In genomic region chr9:6955251-6955921, GRCh38 we compare ENCODE assay signal across 8 cellular contexts.
DNase-seq lines count a peak whose midpoint lies in the region; ATAC-seq, FAIRE-seq and TF ChIP-seq lines count a peak whose summit lies in the region.

No MANE protein-coding gene starts in this region.

- RAD21 ChIA-PET in GM12878 (lab: Charles Lee; ENCODE audit: unreplicated experiment), result no interaction called here

- intact Hi-C loops in Right ventricle myocardium superior (cut with DNase I) (no loop called here), Right ventricle myocardium inferior (cut with DNase I) (no loop called here), GM12878 (cut with micrococcal nuclease; ENCODE audit: unreplicated experiment) (no loop called here)
- intact Hi-C loops in activated T-helper 1 cell treated with anti-CD3 and anti-CD28 coated beads, Interleukin-12 subunit alpha, Interleukin-12 subunit beta, Interleukin-2, Interleukin-4 antibody, amounts not matched to agents 30 ng/mL and 10 ng/mL and 1 ng/mL, durations not matched to agents 14 hours and 24 hours and 36 hours (cut with micrococcal nuclease), result no loop called here

- POLR2A ChIA-PET in GM12878 (lab: Charles Lee), result no interaction called here

- no peaks in the 10 kb centered on the region for H4K20me1 ChIP-seq in GM12878 (ENCODE audit: control insufficient read depth, insufficient read depth)

- no TSS peak for BruUV-seq in GM12878 (replicated peaks; lab: Mats Ljungman, UMichigan)

- no peak overlapping the region for H3K4me3 Mint-ChIP-seq in activated T-helper 1 cell treated with anti-CD3 and anti-CD28 coated beads, Interleukin-12 subunit alpha, Interleukin-12 subunit beta, Interleukin-2, Interleukin-4 antibody, amounts not matched to agents 30 ng/mL and 10 ng/mL and 1 ng/mL, durations not matched to agents 14 hours and 24 hours and 36 hours

- TF ChIP-seq EP300 in GM12878 (IDR thresholded peaks at IDR 0.05; ENCODE audit: borderline replicate concordance in 1 of 2, control insufficient read depth in 1 of 2, low read depth in 2 of 2, low read length in 2 of 2), result no peak

- H3K4me1 Mint-ChIP-seq in activated T-helper 1 cell treated with anti-CD3 and anti-CD28 coated beads, Interleukin-12 subunit alpha, Interleukin-12 subunit beta, Interleukin-2, Interleukin-4 antibody, amounts not matched to agents 30 ng/mL and 10 ng/mL and 1 ng/mL, durations not matched to agents 14 hours and 24 hours and 36 hours (ENCODE audit: low read depth), result no peaks in the 10 kb centered on the region

- DNase-seq in Right ventricle myocardium superior, result no peak
- no peak for DNase-seq in Right ventricle myocardium inferior (ENCODE audit: missing footprints)
- DNase-seq in GM12878 (ENCODE audit: low read depth, low spot score), result no peak
- peak; percentile 33 for DNase-seq in occipital lobe (lab: John Stamatoyannopoulos, UW)
- no peak for DNase-seq in NK-92 (lab: John Stamatoyannopoulos, UW; ENCODE audit: unreplicated experiment)
- DNase-seq in activated T-helper 1 cell treated with anti-CD3 and anti-CD28 coated beads, Interleukin-12 subunit alpha, Interleukin-12 subunit beta, Interleukin-2, Interleukin-4 antibody, amounts not matched to agents 30 ng/mL and 10 ng/mL and 1 ng/mL, durations not matched to agents 14 hours and 24 hours and 36 hours (ENCODE audit: low spot score), result no peak
- no peak for DNase-seq in NCI-H2029 treated with DMSO at 0.1 percent for 48 hours (lab: John Stamatoyannopoulos, UW)

- peak; percentile 96 for FAIRE-seq in GM12878 (lab: Jason Lieb, UNC)

- 0 out of 4 replicates have a peak, but pooled peaks cover 0 to 2% of the 10 kb centered on the region in 2 experiments for H3K36me3 ChIP-seq in GM12878 (ENCODE audit: control insufficient read depth in 2 of 2, insufficient read depth in 2 of 2, low read length in 1 of 2)

- H2AFZ ChIP-seq in GM12878 (ENCODE audit: control insufficient read depth, low read depth, low read length), result no peak overlapping the region

- no peak overlapping the region for H3K4me3 ChIP-seq in GM12878

- H3K79me2 ChIP-seq in GM12878 (ENCODE audit: control insufficient read depth, insufficient read depth, low read length), result no peaks in the 10 kb centered on the region; the same call in 1 of the 2 replicates

- no peaks in the 10 kb centered on the region for H3K9me3 ChIP-seq in GM12878 (replicated peaks; ENCODE audit: control insufficient read depth, insufficient read depth, low read length)

- peak; percentile 57 for ATAC-seq in Right ventricle myocardium superior (ENCODE audit: poor library complexity)
- no peak for ATAC-seq in Right ventricle myocardium inferior
- peak; percentile 49 for ATAC-seq in HG03565 (IDR thresholded peaks at IDR 0.05; ENCODE audit: unreplicated experiment)
- peak; percentile 77 for ATAC-seq in GM12878

- H3K27ac Mint-ChIP-seq in activated T-helper 1 cell treated with anti-CD3 and anti-CD28 coated beads, Interleukin-12 subunit alpha, Interleukin-12 subunit beta, Interleukin-2, Interleukin-4 antibody, amounts not matched to agents 30 ng/mL and 10 ng/mL and 1 ng/mL, durations not matched to agents 14 hours and 24 hours and 36 hours, result no peak overlapping the region

- in situ Hi-C loops in GM12878 (cut with MboI), result no loop called here

- 0 out of 2 replicates have a peak overlapping the region, but pooled peaks have one; percentile 28 for H3K4me2 ChIP-seq in GM12878 (ENCODE audit: control insufficient read depth, insufficient read depth)

- H3K9ac ChIP-seq in GM12878 (ENCODE audit: control insufficient read depth, insufficient read depth, low read length), result no peak overlapping the region

- WGBS in GM12878 (ENCODE audit: insufficient coverage, insufficient replicate concordance, low lambda C conversion rate, missing lambda C conversion rate), result 70% methylated on average over 7 of the region's 7 CpGs

- H3K4me1 ChIP-seq in GM12878 (ENCODE audit: control insufficient read depth, insufficient read depth, low read length), result peaks cover 18% of the 10 kb centered on the region

- TF ChIP-seq CTCF in GM12878 (IDR thresholded peaks at IDR 0.05 in 2 of 3, conservative IDR thresholded peaks at IDR 0.05 in 1 of 3; ENCODE audit: control insufficient read depth in 2 of 3, extremely low read depth in 1 of 3, insufficient read depth in 1 of 3, low read depth in 3 of 3, low read length in 3 of 3), result no peak

- SMC1A ChIA-PET in GM12878 (lab: Charles Lee; ENCODE audit: uncharacterized antibody, unreplicated experiment), result interaction anchor here (0.7 kb wide), 1 partner anchor 11 kb away, joined by 4 read pairs; no protein-coding TSS in a partner anchor

- TF ChIP-seq RAD21 in GM12878 (IDR thresholded peaks at IDR 0.05; ENCODE audit: insufficient read depth, low read depth, low read length), result no peak

- H3K9me3 Mint-ChIP-seq in activated T-helper 1 cell treated with anti-CD3 and anti-CD28 coated beads, Interleukin-12 subunit alpha, Interleukin-12 subunit beta, Interleukin-2, Interleukin-4 antibody, amounts not matched to agents 30 ng/mL and 10 ng/mL and 1 ng/mL, durations not matched to agents 14 hours and 24 hours and 36 hours, result no peaks in the 10 kb centered on the region

- H3K27ac ChIP-seq in GM12878 (ENCODE audit: control insufficient read depth, insufficient read depth), result no peak overlapping the region

- peaks cover 3% of the 10 kb centered on the region for H3K36me3 Mint-ChIP-seq in activated T-helper 1 cell treated with anti-CD3 and anti-CD28 coated beads, Interleukin-12 subunit alpha, Interleukin-12 subunit beta, Interleukin-2, Interleukin-4 antibody, amounts not matched to agents 30 ng/mL and 10 ng/mL and 1 ng/mL, durations not matched to agents 14 hours and 24 hours and 36 hours (ENCODE audit: low read depth)

- no peak for TF ChIP-seq POLR2A in GM12878 (IDR thresholded peaks at IDR 0.05; ENCODE audit: low read depth, low read length)

- H3K27me3 Mint-ChIP-seq in activated T-helper 1 cell treated with anti-CD3 and anti-CD28 coated beads, Interleukin-12 subunit alpha, Interleukin-12 subunit beta, Interleukin-2, Interleukin-4 antibody, amounts not matched to agents 30 ng/mL and 10 ng/mL and 1 ng/mL, durations not matched to agents 14 hours and 24 hours and 36 hours (ENCODE audit: insufficient read depth), result no peaks in the 10 kb centered on the region

- H3K27me3 ChIP-seq in GM12878 (replicated peaks in 1 of 2; ENCODE audit: control insufficient read depth in 2 of 2, insufficient read depth in 2 of 2, low read length in 1 of 2), result no peaks in the 10 kb centered on the region

- CTCF ChIA-PET in GM12878 (lab: Yijun Ruan, JAX), result interaction anchor here (0.6 kb wide), 1 partner anchor 39 kb away, joined by 3 read pairs; no protein-coding TSS in a partner anchor

TF ChIP-seq in GM12878, 131 proteins besides CTCF, POLR2A, EP300 and RAD21 (continues in another document):
- no peak for TF ChIP-seq JUNB (IDR thresholded peaks at IDR 0.05)
- no peak for TF ChIP-seq KLF5 (IDR thresholded peaks at IDR 0.05; ENCODE audit: partially characterized antibody)
- no peak for TF ChIP-seq PRDM15 (CRISPR knock-in tag; IDR thresholded peaks at IDR 0.05)
- TF ChIP-seq EED (IDR thresholded peaks at IDR 0.05; ENCODE audit: low read depth), result peak; percentile 40; the same call in 1 of the 2 replicates
